ENCODE assay signal across 28 cellular contexts in genomic region chrX:117215683-117216082, GRCh38.
"Had no signal": no experiment of that assay in that cellular context is flagged by ENCODE, and none has a peak within 500 bp of the region (broad histone marks: within the 10 kb centered on the region; RNA-seq: fewer than 3 reads in every experiment).

No MANE protein-coding gene starts in this region.

- H3K4me1 Mint-ChIP-seq: mesothelial cell of epicardium, naive B cell had no signal

- H3K4me3 Mint-ChIP-seq: mesothelial cell of epicardium, naive B cell had no signal

- H3K9me3 ChIP-seq: esophagus squamous epithelium, gastrocnemius medialis, heart right ventricle, left lung, lower lobe of right lung, mucosa of descending colon had no signal

- H3K27ac Mint-ChIP-seq: mesothelial cell of epicardium, naive B cell had no signal

- H3K4me3 ChIP-seq: coronary artery, dorsolateral prefrontal cortex, esophagus squamous epithelium, gastrocnemius medialis, heart right ventricle, left lung, lower lobe of right lung, mucosa of descending colon had no signal

- H3K36me3 ChIP-seq: esophagus squamous epithelium, gastrocnemius medialis, heart right ventricle, left lung, lower lobe of right lung had no signal

- H3K27me3 ChIP-seq: esophagus squamous epithelium, gastrocnemius medialis, heart right ventricle, left lung had no signal

- DNase-seq: dermis blood vessel endothelial cell; dorsolateral prefrontal cortex; effector CD4-positive, alpha-beta T cell; effector memory CD4-positive, alpha-beta T cell; erythroblast; esophagus squamous epithelium; foreskin fibroblast; foreskin melanocyte; gastrocnemius medialis; glutamatergic neuron; head of caudate nucleus; heart right ventricle; hippocampal formation; left cardiac atrium; left lung; left ventricle myocardium superior; lower lobe of right lung; mesenchymal stem cell; mucosa of descending colon; naive B cell had no signal

- ATAC-seq: esophagus mucosa, gastrocnemius medialis, heart right ventricle, left cardiac atrium, left lung, left ventricle myocardium superior, lower lobe of right lung, mucosa of descending colon had no signal

- H3K4me1 ChIP-seq: esophagus squamous epithelium, gastrocnemius medialis, heart right ventricle, left lung, lower lobe of right lung had no signal

- H3K36me3 Mint-ChIP-seq: mesothelial cell of epicardium, naive B cell had no signal

- H3K27ac ChIP-seq: coronary artery, dorsolateral prefrontal cortex, epithelial cell of prostate, esophagus squamous epithelium, gastrocnemius medialis, heart right ventricle, left lung, lower lobe of right lung had no signal

- FAIRE-seq: colon, endometrium, islet of Langerhans, keratinocyte had no signal

- H3K27me3 Mint-ChIP-seq: naive B cell had no signal
